In the genomic region with DNA sequence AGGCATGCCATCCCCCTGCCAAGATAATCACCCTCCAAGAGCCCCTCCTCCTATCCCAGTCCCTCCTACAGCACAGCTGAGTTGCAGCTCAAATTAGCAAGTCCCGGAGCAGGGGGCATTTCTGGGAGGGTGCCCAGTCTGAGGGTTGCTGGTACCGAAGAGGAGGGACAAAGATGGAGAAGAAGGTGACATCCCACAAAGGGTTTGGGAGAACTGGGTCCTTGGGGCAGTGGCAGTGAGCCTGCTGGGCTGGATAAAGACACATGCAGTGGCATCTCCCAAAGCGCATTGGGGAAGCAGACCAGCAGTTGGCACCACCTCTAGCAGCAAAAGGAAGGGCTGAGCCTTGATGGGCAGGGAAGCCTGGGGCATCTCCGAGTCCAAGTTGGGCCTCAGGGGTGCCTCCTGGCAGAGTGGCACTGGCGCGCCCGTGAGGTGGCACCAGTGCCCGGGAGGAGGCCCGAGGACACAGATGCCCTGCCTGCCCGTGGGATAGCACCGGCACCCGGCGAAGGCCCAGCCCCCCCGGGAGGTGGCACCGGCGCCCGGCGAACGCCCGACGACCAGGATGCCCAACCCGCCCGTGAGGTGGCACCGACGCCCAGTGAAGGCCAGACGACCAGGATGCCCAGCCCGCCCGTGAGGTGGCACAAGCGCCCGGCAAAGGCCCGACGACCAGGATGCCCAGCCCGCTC, we compare ENCODE assay signal across 8 cellular contexts. TPM values are rescaled to one million over a fixed set of nuclear protein-coding genes. Genes with fewer than 3 reads are reported as not detected.
DNase-seq lines count a peak whose midpoint lies in the region; ATAC-seq and TF ChIP-seq lines count a peak whose summit lies in the region.

No MANE protein-coding gene starts in this region.

- H3K27ac ChIP-seq in gastroesophageal sphincter, result peak overlapping the region; percentile 84 to 98 (median 94)

- H3K36me3 Mint-ChIP-seq in activated T-helper 2 cell treated with anti-CD3 and anti-CD28 coated beads, Interferon-gamma antibody, Interleukin-2, Interleukin-4, amounts not matched to agents 10 μg/mL and 5 μg/mL and 100 μg/mL, durations not matched to agents 14 hours and 24 hours and 36 hours (ENCODE audit: low read depth), result no peaks in the 10 kb centered on the region
- no peaks in the 10 kb centered on the region for H3K36me3 Mint-ChIP-seq in osteocyte (ENCODE audit: unreplicated experiment)

- peak overlapping the region; percentile 64 to 75 for H3K4me3 ChIP-seq in gastroesophageal sphincter

- intact Hi-C loops in activated T-helper 2 cell treated with anti-CD3 and anti-CD28 coated beads, Interferon-gamma antibody, Interleukin-2, Interleukin-4, amounts not matched to agents 10 μg/mL and 5 μg/mL and 100 μg/mL, durations not matched to agents 14 hours and 24 hours and 36 hours (cut with micrococcal nuclease), result loop anchor here (1.0 to 5.0 kb wide), 7 partner anchors 13 to 380 kb away; partner anchors contain the start of genes ALKBH5, ATPAF2, GID4 and PEMT

- no peak for ATAC-seq in gastroesophageal sphincter
- ATAC-seq in GM21515 (IDR thresholded peaks at IDR 0.05; ENCODE audit: unreplicated experiment), result no peak
- ATAC-seq in HG03442 (IDR thresholded peaks at IDR 0.05; ENCODE audit: unreplicated experiment), result no peak
- no peak for ATAC-seq in GM19328 (IDR thresholded peaks at IDR 0.05; ENCODE audit: unreplicated experiment)

- H3K9me3 ChIP-seq in gastroesophageal sphincter, result no peaks in the 10 kb centered on the region

- WGBS in gastroesophageal sphincter (ENCODE audit: low coverage in 1 of 2), 2 donors, result 11% methylated on average over 3 of the region's 33 CpGs; no CpG with 5 or more reads in 1 of the 2 donors

- no peaks in the 10 kb centered on the region for H3K36me3 ChIP-seq in gastroesophageal sphincter

- peaks cover 2 to 61% (median 13%) of the 10 kb centered on the region in 3 donors for H3K4me1 ChIP-seq in gastroesophageal sphincter

- no peaks in the 10 kb centered on the region for H3K9me3 Mint-ChIP-seq in activated T-helper 2 cell treated with anti-CD3 and anti-CD28 coated beads, Interferon-gamma antibody, Interleukin-2, Interleukin-4, amounts not matched to agents 10 μg/mL and 5 μg/mL and 100 μg/mL, durations not matched to agents 14 hours and 24 hours and 36 hours
- H3K9me3 Mint-ChIP-seq in osteocyte (ENCODE audit: unreplicated experiment), result no peaks in the 10 kb centered on the region

- no peaks in the 10 kb centered on the region for H3K27me3 Mint-ChIP-seq in activated T-helper 2 cell treated with anti-CD3 and anti-CD28 coated beads, Interferon-gamma antibody, Interleukin-2, Interleukin-4, amounts not matched to agents 10 μg/mL and 5 μg/mL and 100 μg/mL, durations not matched to agents 14 hours and 24 hours and 36 hours (ENCODE audit: low read depth)
- H3K27me3 Mint-ChIP-seq in osteocyte (ENCODE audit: unreplicated experiment), result no peaks in the 10 kb centered on the region

- peaks cover 34% of the 10 kb centered on the region for H3K4me1 Mint-ChIP-seq in activated T-helper 2 cell treated with anti-CD3 and anti-CD28 coated beads, Interferon-gamma antibody, Interleukin-2, Interleukin-4, amounts not matched to agents 10 μg/mL and 5 μg/mL and 100 μg/mL, durations not matched to agents 14 hours and 24 hours and 36 hours (ENCODE audit: low read depth)
- H3K4me1 Mint-ChIP-seq in osteocyte (ENCODE audit: unreplicated experiment), result peaks cover 37% of the 10 kb centered on the region

- DNase-seq in stimulated activated CD4-positive, alpha-beta T cell treated with anti-CD3 and anti-CD28 coated beads, Interleukin-4, amount 100 ng/mL, for 4 hours, result peak; percentile 16 to 22
- DNase-seq in stimulated activated CD4-positive, alpha-beta T cell treated with anti-CD3 and anti-CD28 coated beads, Interleukin-15, amount 100 ng/mL, for 24 hours, result no peak
- DNase-seq in activated T-helper 2 cell treated with anti-CD3 and anti-CD28 coated beads, Interferon-gamma antibody, Interleukin-2, Interleukin-4, amounts not matched to agents 10 μg/mL and 5 μg/mL and 100 μg/mL, durations not matched to agents 14 hours and 24 hours and 36 hours (ENCODE audit: low spot score), result no peak
- DNase-seq in osteocyte (ENCODE audit: extremely low spot score, unreplicated experiment), result no peak

- no peak for TF ChIP-seq POLR2A in gastroesophageal sphincter (IDR thresholded peaks at IDR 0.05)

- TF ChIP-seq EP300 in gastroesophageal sphincter (IDR thresholded peaks at IDR 0.05), result no peak

- peak overlapping the region; percentile 80 for H3K4me3 Mint-ChIP-seq in activated T-helper 2 cell treated with anti-CD3 and anti-CD28 coated beads, Interferon-gamma antibody, Interleukin-2, Interleukin-4, amounts not matched to agents 10 μg/mL and 5 μg/mL and 100 μg/mL, durations not matched to agents 14 hours and 24 hours and 36 hours (ENCODE audit: low read depth)
- peak overlapping the region; percentile 90 for H3K4me3 Mint-ChIP-seq in osteocyte (ENCODE audit: unreplicated experiment)

- no peaks in the 10 kb centered on the region for H3K27me3 ChIP-seq in gastroesophageal sphincter

- H3K27ac Mint-ChIP-seq in activated T-helper 2 cell treated with anti-CD3 and anti-CD28 coated beads, Interferon-gamma antibody, Interleukin-2, Interleukin-4, amounts not matched to agents 10 μg/mL and 5 μg/mL and 100 μg/mL, durations not matched to agents 14 hours and 24 hours and 36 hours, result peak overlapping the region; percentile 21
- H3K27ac Mint-ChIP-seq in osteocyte (ENCODE audit: unreplicated experiment), result peak overlapping the region; percentile 75

- TF ChIP-seq CTCF in gastroesophageal sphincter (IDR thresholded peaks at IDR 0.05), result no peak
- TF ChIP-seq CTCF in osteocyte (IDR thresholded peaks at IDR 0.05), result no peak

RNA-seq across cellular contexts. Expression of gene TOM1L2, which starts 0.6 kb away (rescaled TPM):
- 9.4 and 13.4 TPM in 2 replicates for total RNA-seq in activated T-helper 2 cell treated with anti-CD3 and anti-CD28 coated beads, Interferon-gamma antibody, Interleukin-2, Interleukin-4, amounts not matched to agents 10 μg/mL and 5 μg/mL and 100 μg/mL, durations not matched to agents 14 hours and 24 hours and 36 hours
- total RNA-seq in gastroesophageal sphincter (10 to 100 TPM; 49.6 to 88.9 (median 74.8) TPM), osteocyte (69.7 and 69.8 TPM in 2 replicates)

RNA-seq across cellular contexts. Expression of gene DRC3, which starts 1.1 kb away (rescaled TPM):
- not detected in 2 replicates for total RNA-seq in activated T-helper 2 cell treated with anti-CD3 and anti-CD28 coated beads, Interferon-gamma antibody, Interleukin-2, Interleukin-4, amounts not matched to agents 10 μg/mL and 5 μg/mL and 100 μg/mL, durations not matched to agents 14 hours and 24 hours and 36 hours
- 1 to 10 TPM; 1.1 to 3.5 (median 1.7) TPM for total RNA-seq in gastroesophageal sphincter
- 2.1 and 2.9 TPM in 2 replicates for total RNA-seq in osteocyte

Comparison
In these comparisons a context has a peak if more than half of its experiments do, and no peak if none do; other contexts are left out.
1. DNase-seq: peak in stimulated activated CD4-positive, alpha-beta T cell treated with anti-CD3 and anti-CD28 coated beads, Interleukin-4, amount 100 ng/mL, for 4 hours (2 of 2); none in stimulated activated CD4-positive, alpha-beta T cell treated with anti-CD3 and anti-CD28 coated beads, Interleukin-15, amount 100 ng/mL, for 24 hours (single experiment), activated T-helper 2 cell treated with anti-CD3 and anti-CD28 coated beads, Interferon-gamma antibody, Interleukin-2, Interleukin-4, amounts not matched to agents 10 μg/mL and 5 μg/mL and 100 μg/mL, durations not matched to agents 14 hours and 24 hours and 36 hours (single experiment) and osteocyte (single experiment).